Comparison of ENCODE assay signal across 8 cellular contexts in the genomic region with DNA sequence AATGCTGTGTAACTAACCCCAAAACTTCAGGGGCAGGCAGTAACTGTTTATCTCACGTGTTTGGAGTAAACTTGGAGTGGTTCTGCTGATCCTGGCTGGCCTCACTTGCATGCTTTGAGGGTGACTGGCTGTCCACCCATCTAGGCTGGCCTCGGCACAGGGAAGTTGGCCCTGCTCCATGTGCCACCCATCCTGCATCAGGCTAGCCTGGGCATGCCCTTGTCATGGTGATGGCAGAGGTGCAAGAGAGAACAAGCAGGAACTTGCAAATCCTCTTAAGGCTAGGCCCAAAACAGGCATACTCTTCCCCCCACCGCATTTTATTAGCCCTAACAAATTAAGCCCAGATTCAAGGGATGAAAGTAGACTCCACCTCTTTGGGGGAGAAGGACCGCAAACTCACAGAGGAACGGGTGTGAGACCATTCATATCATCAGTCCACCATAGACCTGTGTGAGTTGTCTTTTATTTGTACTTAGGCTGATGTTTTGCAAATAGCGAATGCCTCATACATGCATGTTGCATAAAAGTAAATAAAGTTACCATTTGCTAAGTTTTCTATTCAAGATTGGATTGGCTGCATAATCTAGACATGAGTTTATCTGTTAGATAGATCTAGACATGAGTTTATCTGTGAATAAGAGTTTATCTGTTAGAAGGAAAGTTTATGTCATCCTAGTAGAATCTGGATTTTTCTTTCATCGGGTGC.
DNase-seq lines count a peak whose midpoint lies in the region; ATAC-seq and TF ChIP-seq lines count a peak whose summit lies in the region.

No MANE protein-coding gene starts in this region.

- TF ChIP-seq CTCF in WERI-Rb-1 (IDR thresholded peaks at IDR 0.05; ENCODE audit: low read depth, low read length) (no peak), testis (IDR thresholded peaks at IDR 0.05) (no peak)

- H3K4me3 ChIP-seq in WERI-Rb-1 (ENCODE audit: low read depth, low read length): peak overlapping the region; percentile 48
- no peak overlapping the region for H3K4me3 ChIP-seq in testis

- 77 to 90% methylated on average over 7 of the region's 7 CpGs for WGBS in testis, 2 donors

- DNase-seq in AG20443 (ENCODE audit: low spot score): peak; percentile 55
- peak; percentile 48 for DNase-seq in HT-29 (ENCODE audit: low spot score)
- DNase-seq in WERI-Rb-1: peak; percentile 93
- DNase-seq in stimulated activated CD4-positive, alpha-beta T cell treated with anti-CD3 and anti-CD28 coated beads, Interleukin-12 subunit alpha, Interleukin-12 subunit beta, amount 100 ng/mL, for 4 hours: no peak
- no peak for DNase-seq in NCI-H446 treated with DMSO at 0.1 percent for 48 hours (lab: John Stamatoyannopoulos, UW)
- DNase-seq in testis: no peak

- ATAC-seq in HG03045 (IDR thresholded peaks at IDR 0.05; ENCODE audit: unreplicated experiment): no peak

- no peaks in the 10 kb centered on the region for H3K27me3 ChIP-seq in WERI-Rb-1 (ENCODE audit: insufficient read depth, low read depth, severe bottlenecking)
- H3K27me3 ChIP-seq in layer of hippocampus (ENCODE audit: control insufficient read depth, insufficient read depth, low read length): no peaks in the 10 kb centered on the region
- H3K27me3 ChIP-seq in testis: no peaks in the 10 kb centered on the region

- H3K27ac ChIP-seq in WERI-Rb-1 (peak overlapping the region; percentile 98), layer of hippocampus (ENCODE audit: low read depth, low read length) (peak overlapping the region; percentile 58), testis (no peak overlapping the region)

- peaks cover 24% of the 10 kb centered on the region for H3K4me1 ChIP-seq in testis

- H3K9me3 ChIP-seq in WERI-Rb-1 (ENCODE audit: severe bottlenecking) (no peaks in the 10 kb centered on the region), testis (no peaks in the 10 kb centered on the region)

- H3K36me3 ChIP-seq in WERI-Rb-1: peaks cover 24% of the 10 kb centered on the region
- H3K36me3 ChIP-seq in testis (ENCODE audit: low read depth, missing control alignments): no peaks in the 10 kb centered on the region

- no peak for TF ChIP-seq POLR2A in testis (IDR thresholded peaks at IDR 0.05)

- intact Hi-C loops in testis (cut with DNase I; ENCODE audit: low total_unique reads): no loop called here

Comparison
In these comparisons a context has a peak if more than half of its experiments do, and no peak if none do; other contexts are left out.
1. DNase-seq: peak in AG20443 (single experiment), HT-29 (single experiment) and WERI-Rb-1 (single experiment); none in stimulated activated CD4-positive, alpha-beta T cell treated with anti-CD3 and anti-CD28 coated beads, Interleukin-12 subunit alpha, Interleukin-12 subunit beta, amount 100 ng/mL, for 4 hours (single experiment), NCI-H446 treated with DMSO at 0.1 percent for 48 hours (single experiment) and testis (single experiment).
2. H3K27ac ChIP-seq: peak in WERI-Rb-1 (single experiment) and layer of hippocampus (single experiment); none in testis (0 of 2).